Comparison of ENCODE assay signal across 8 cellular contexts in the genomic region with DNA sequence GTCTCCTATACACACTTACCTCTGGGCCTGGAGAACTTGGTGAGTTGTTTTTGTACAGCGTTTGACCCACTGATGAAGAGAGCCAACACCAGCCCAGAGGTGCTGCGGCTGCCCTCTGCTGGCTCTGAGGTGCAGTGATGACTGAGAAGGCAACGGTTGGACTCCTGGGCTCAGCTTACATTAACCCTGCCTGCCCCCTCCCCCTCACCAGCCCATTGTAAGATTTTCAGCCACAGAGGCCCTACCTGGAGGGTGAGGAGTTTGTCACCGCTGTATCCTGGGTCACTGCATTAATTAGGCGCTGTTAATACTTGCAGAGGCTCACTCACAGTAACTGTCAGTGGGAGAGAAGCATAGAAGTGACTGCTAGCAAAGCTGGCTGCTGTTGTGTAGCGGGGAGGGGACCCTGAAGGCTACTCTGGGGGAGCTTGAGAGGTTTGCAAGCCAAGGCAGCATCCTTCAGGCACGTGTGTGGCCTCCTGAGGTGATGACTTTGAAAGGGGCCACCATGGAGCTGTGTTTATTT. TPM values are rescaled to one million over a fixed set of nuclear protein-coding genes. Genes with fewer than 3 reads are reported as not detected.
DNase-seq lines count a peak whose midpoint lies in the region; ATAC-seq and TF ChIP-seq lines count a peak whose summit lies in the region.

No MANE protein-coding gene starts in this region.

- ATAC-seq in stimulated activated effector memory CD8-positive, alpha-beta T cell treated with anti-CD3 and anti-CD28 coated beads, Interleukin-12 subunit alpha, Interleukin-12 subunit beta, amount 100 ng/mL, for 72 hours, result peak; percentile 95
- ATAC-seq in HG03521 (IDR thresholded peaks at IDR 0.05; ENCODE audit: unreplicated experiment), result no peak

- H3K79me2 ChIP-seq in DOHH2 (ENCODE audit: control insufficient read depth, low read length), result no peaks in the 10 kb centered on the region

- H3F3A ChIP-seq in DOHH2 (ENCODE audit: control insufficient read depth, insufficient read depth), result no peaks in the 10 kb centered on the region

- H3K9me3 Mint-ChIP-seq in stimulated activated effector memory CD8-positive, alpha-beta T cell treated with anti-CD3 and anti-CD28 coated beads, Interleukin-12 subunit alpha, Interleukin-12 subunit beta, amount 100 ng/mL, for 72 hours, result no peaks in the 10 kb centered on the region

- H3K4me3 ChIP-seq in DOHH2 (ENCODE audit: low read length) (no peak overlapping the region), HFF-Myc (replicated peaks; ENCODE audit: low read depth, low read length) (no peak overlapping the region), epithelial cell of esophagus (ENCODE audit: low read length) (no peak overlapping the region)

- H3K27me3 ChIP-seq in DOHH2 (ENCODE audit: control insufficient read depth, low read length), result no peaks in the 10 kb centered on the region

- no peaks in the 10 kb centered on the region for H3K9me2 ChIP-seq in DOHH2 (replicated peaks; ENCODE audit: control insufficient read depth, low read length)

- no peaks in the 10 kb centered on the region for H3K36me3 ChIP-seq in DOHH2 (ENCODE audit: control insufficient read depth, low read length)

- peak; percentile 65 for DNase-seq in HFF-Myc (ENCODE audit: extremely low read depth, low read depth)
- DNase-seq in NCI-H748 (lab: John Stamatoyannopoulos, UW; ENCODE audit: unreplicated experiment), result peak; percentile 51
- peak; percentile 19 to 34 for DNase-seq in activated CD8-positive, alpha-beta memory T cell treated with anti-CD3 and anti-CD28 coated beads for 4 hours (ENCODE audit: low read depth in 2 of 2)
- peak; percentile 78 for DNase-seq in epithelial cell of esophagus (ENCODE audit: low read depth)
- peak; percentile 44 for DNase-seq in mucosa of gallbladder (ENCODE audit: low spot score)
- peak; percentile 45 to 70 for DNase-seq in stimulated activated effector memory CD8-positive, alpha-beta T cell treated with anti-CD3 and anti-CD28 coated beads, Interleukin-12 subunit alpha, Interleukin-12 subunit beta, amount 100 ng/mL, for 72 hours (ENCODE audit: low spot score in 2 of 2)

- H3K27ac Mint-ChIP-seq in stimulated activated effector memory CD8-positive, alpha-beta T cell treated with anti-CD3 and anti-CD28 coated beads, Interleukin-12 subunit alpha, Interleukin-12 subunit beta, amount 100 ng/mL, for 72 hours, result no peak overlapping the region

- peaks cover 5% of the 10 kb centered on the region for H3K4me1 Mint-ChIP-seq in stimulated activated effector memory CD8-positive, alpha-beta T cell treated with anti-CD3 and anti-CD28 coated beads, Interleukin-12 subunit alpha, Interleukin-12 subunit beta, amount 100 ng/mL, for 72 hours

- no peaks in the 10 kb centered on the region for H4K20me1 ChIP-seq in DOHH2 (ENCODE audit: control insufficient read depth, insufficient read depth, low read depth, low read length)

- no peak overlapping the region for H3K27ac ChIP-seq in DOHH2 (ENCODE audit: low read depth, low read length)

- H3K4me1 ChIP-seq in DOHH2 (ENCODE audit: control insufficient read depth, low read length), result no peaks in the 10 kb centered on the region

- TF ChIP-seq CTCF in DOHH2 (IDR thresholded peaks at IDR 0.05; ENCODE audit: low read depth, low read length, poor library complexity, severe bottlenecking) (peak; percentile 90), HFF-Myc (IDR thresholded peaks at IDR 0.05; ENCODE audit: low read depth, low read length, missing control alignments) (peak; percentile 92), epithelial cell of esophagus (IDR thresholded peaks at IDR 0.05; ENCODE audit: insufficient read depth, low read depth, low read length, missing control alignments) (peak; percentile 97)

- no peaks in the 10 kb centered on the region for H3K36me3 Mint-ChIP-seq in stimulated activated effector memory CD8-positive, alpha-beta T cell treated with anti-CD3 and anti-CD28 coated beads, Interleukin-12 subunit alpha, Interleukin-12 subunit beta, amount 100 ng/mL, for 72 hours

- no peak overlapping the region for H3K4me3 Mint-ChIP-seq in stimulated activated effector memory CD8-positive, alpha-beta T cell treated with anti-CD3 and anti-CD28 coated beads, Interleukin-12 subunit alpha, Interleukin-12 subunit beta, amount 100 ng/mL, for 72 hours

- no peak overlapping the region for H3K4me2 ChIP-seq in DOHH2 (ENCODE audit: low read length)

- H3K9me3 ChIP-seq in DOHH2 (ENCODE audit: control insufficient read depth, insufficient read depth, low read length), result no peaks in the 10 kb centered on the region; the same call in 1 of the 2 replicates

RNA-seq across cellular contexts. Expression of a gene that starts 18.9 kb away (rescaled TPM):
- total RNA-seq in mucosa of gallbladder, result 2.3 TPM

RNA-seq across cellular contexts. Expression of a gene that starts 30.6 kb away (rescaled TPM):
- 13.3 TPM for total RNA-seq in mucosa of gallbladder

RNA-seq across cellular contexts. Expression of a gene that starts 35.9 kb away (rescaled TPM):
- 1.0 TPM for total RNA-seq in mucosa of gallbladder

RNA-seq across cellular contexts. Expression of a gene that starts 54.9 kb away (rescaled TPM):
- total RNA-seq in mucosa of gallbladder, result 13.8 TPM

RNA-seq across cellular contexts. Expression of a gene that starts 55.4 kb away (rescaled TPM):
- 48.1 TPM for total RNA-seq in mucosa of gallbladder

Comparison
In these comparisons a context has a peak if more than half of its experiments do, and no peak if none do; other contexts are left out.
1. DNase-seq: peak in every context shown above with its lines; median percentile 78 in epithelial cell of esophagus; 65 in HFF-Myc; 58 in stimulated activated effector memory CD8-positive, alpha-beta T cell treated with anti-CD3 and anti-CD28 coated beads, Interleukin-12 subunit alpha, Interleukin-12 subunit beta, amount 100 ng/mL, for 72 hours; 51 in NCI-H748; 44 in mucosa of gallbladder; 26 in activated CD8-positive, alpha-beta memory T cell treated with anti-CD3 and anti-CD28 coated beads for 4 hours.